17 cellular contexts compared by ENCODE assay signal in genomic region chr5:111262153-111262552, GRCh38. TPM values are rescaled to one million over a fixed set of nuclear protein-coding genes. Genes with fewer than 3 reads are reported as not detected.
A peak's percentile ranks its signal among the peaks of the same experiment; 100 is the strongest.
DNase-seq lines count a peak whose midpoint lies in the region; ATAC-seq, FAIRE-seq and TF ChIP-seq lines count a peak whose summit lies in the region.
"Had no signal": no experiment of that assay in that cellular context is flagged by ENCODE, and none has a peak within 500 bp of the region (broad histone marks: within the 10 kb centered on the region; RNA-seq: fewer than 3 reads in every experiment).

No MANE protein-coding gene starts in this region.

- intact Hi-C loops in CD4-positive, alpha-beta T cell (cut with DNase I, micrococcal nuclease) = loop anchor here in 1 of 2 experiments (5.0 kb wide), 1 partner anchor 35 kb away; no protein-coding TSS in a partner anchor

- H3K9ac ChIP-seq in DND-41 (ENCODE audit: low read depth, low read length) (no peak overlapping the region), H1 (replicated peaks in 1 of 4; ENCODE audit: extremely low read depth in 1 of 4, low read depth in 3 of 4, low read length in 3 of 4) (no peak overlapping the region), mesenchymal stem cell (ENCODE audit: low read length) (no peak overlapping the region)

- H4K91ac ChIP-seq in H1 (replicated peaks; ENCODE audit: insufficient read length, low read length) (no peak overlapping the region), mesenchymal stem cell (ENCODE audit: low read length) (no peak overlapping the region)

- no peak overlapping the region for H3K27ac Mint-ChIP-seq in CD4-positive, alpha-beta T cell
- no peak overlapping the region for H3K27ac Mint-ChIP-seq in activated CD8-positive, alpha-beta memory T cell treated with anti-CD3 and anti-CD28 coated beads, Interleukin-2, amount 10 ng/mL, durations not matched to agents 7 days and 5 days
- H3K27ac Mint-ChIP-seq: H9 had no signal

- CTCF ChIA-PET in CD4-positive, alpha-beta T cell (lab: Charles Lee) = no interaction called here
- CTCF ChIA-PET in H1 (lab: Charles Lee; ENCODE audit: partially characterized antibody) = interaction anchor here (1.0 kb wide), 1 partner anchor 885 kb away, joined by 3 read pairs; no protein-coding TSS in a partner anchor
- CTCF ChIA-PET in activated CD8-positive, alpha-beta memory T cell treated with anti-CD3 and anti-CD28 coated beads, Interleukin-2, amount 10 ng/mL, durations not matched to agents 7 days and 5 days (lab: Charles Lee) = no interaction called here

- H3K4me2 ChIP-seq in DND-41 (ENCODE audit: insufficient read depth, low read length) = no peak overlapping the region
- no peak overlapping the region for H3K4me2 ChIP-seq in H1 (ENCODE audit: insufficient read depth in 1 of 2, low read depth in 2 of 2, low read length in 2 of 2)
- H3K4me2 ChIP-seq in mesenchymal stem cell (ENCODE audit: low read length, poor library complexity, severe bottlenecking) = no peak overlapping the region
- H3K4me2 ChIP-seq: A549 had no signal

- no peak overlapping the region for H3K14ac ChIP-seq in H1 (ENCODE audit: insufficient read length)
- H3K14ac ChIP-seq in mesenchymal stem cell (ENCODE audit: low read length in 2 of 2) = no peak overlapping the region

- H2BK12ac ChIP-seq in H1 (ENCODE audit: low read depth, low read length) (no peak overlapping the region), mesenchymal stem cell (ENCODE audit: low read length in 2 of 2) (no peak overlapping the region)

- no peaks in the 10 kb centered on the region for H3K9me3 ChIP-seq in CD4-positive, alpha-beta T cell (ENCODE audit: control insufficient read depth, low read length)
- H3K9me3 ChIP-seq in DND-41 (ENCODE audit: insufficient read depth, low read length, severe bottlenecking) (peaks cover 1% of the 10 kb centered on the region), H1 (ENCODE audit: insufficient read depth in 2 of 2, low read depth in 1 of 2, low read length in 1 of 2) (no peaks in the 10 kb centered on the region), mesenchymal stem cell (ENCODE audit: control insufficient read depth, low read length) (no peaks in the 10 kb centered on the region)
- H3K9me3 ChIP-seq: A549 had no signal

- H4K8ac ChIP-seq in H1 (ENCODE audit: extremely low read depth, insufficient read depth, low read length) (no peak overlapping the region), mesenchymal stem cell (ENCODE audit: low read length) (no peak overlapping the region)

- no peaks in the 10 kb centered on the region for H3K27me3 Mint-ChIP-seq in CD4-positive, alpha-beta T cell
- no peaks in the 10 kb centered on the region for H3K27me3 Mint-ChIP-seq in activated CD8-positive, alpha-beta memory T cell treated with anti-CD3 and anti-CD28 coated beads, Interleukin-2, amount 10 ng/mL, durations not matched to agents 7 days and 5 days

- no peak overlapping the region for H3K27ac ChIP-seq in CD4-positive, alpha-beta T cell (ENCODE audit: low read depth, low read length)
- H3K27ac ChIP-seq in DND-41 (ENCODE audit: low read length) = no peak overlapping the region
- H3K27ac ChIP-seq in H1 (ENCODE audit: low read depth, low read length) = no peak overlapping the region
- H3K27ac ChIP-seq in mesenchymal stem cell (ENCODE audit: low read length, poor library complexity, severe bottlenecking) = no peak overlapping the region
- H3K27ac ChIP-seq: A549, C4-2B had no signal

- H2AFZ ChIP-seq in DND-41 (ENCODE audit: low read depth, low read length) (no peak overlapping the region), H1 (ENCODE audit: low read length) (no peak overlapping the region), mesenchymal stem cell (ENCODE audit: low read depth, low read length) (no peak overlapping the region)

- H3K4me1 Mint-ChIP-seq in CD4-positive, alpha-beta T cell (ENCODE audit: low read depth) = no peaks in the 10 kb centered on the region
- H3K4me1 Mint-ChIP-seq in activated CD8-positive, alpha-beta memory T cell treated with anti-CD3 and anti-CD28 coated beads, Interleukin-2, amount 10 ng/mL, durations not matched to agents 7 days and 5 days = peaks cover 20% of the 10 kb centered on the region

- no peak overlapping the region for H2AK5ac ChIP-seq in H1 (ENCODE audit: low read depth, low read length)
- H2AK5ac ChIP-seq in mesenchymal stem cell (ENCODE audit: low read length, severe bottlenecking) = no peak overlapping the region

- H2BK15ac ChIP-seq in H1 (ENCODE audit: low read length) = no peak overlapping the region
- no peak overlapping the region for H2BK15ac ChIP-seq in mesenchymal stem cell (ENCODE audit: low read depth, poor library complexity, severe bottlenecking)

- WGBS in H1 (ENCODE audit: extremely low coverage in 1 of 2, insufficient coverage in 1 of 2, insufficient read length in 1 of 2, insufficient replicate concordance in 2 of 2, low coverage in 1 of 2, low lambda C conversion rate in 2 of 2, missing lambda C conversion rate in 1 of 2), 2 experiments = 63% methylated on average over 2 of the region's 2 CpGs; no CpG with 5 or more reads in 1 of the 2 experiments
- WGBS in mesenchymal stem cell = 7% methylated on average over 1 of the region's 2 CpGs

- H3K4ac ChIP-seq in H1 (replicated peaks; ENCODE audit: insufficient read length, low read depth, low read length) (no peak overlapping the region), mesenchymal stem cell (ENCODE audit: low read depth in 1 of 2, low read length in 2 of 2) (no peak overlapping the region)

- no peak overlapping the region for H3K56ac ChIP-seq in H1 (replicated peaks; ENCODE audit: insufficient read length, low read depth, low read length)

- no peak overlapping the region for H3K18ac ChIP-seq in H1 (ENCODE audit: extremely low read depth, low read length)
- no peak overlapping the region for H3K18ac ChIP-seq in mesenchymal stem cell (ENCODE audit: low read depth in 1 of 2, low read length in 2 of 2)

- no peak for TF ChIP-seq POLR2A in H1 (IDR thresholded peaks at IDR 0.05; ENCODE audit: control extremely low read depth in 1 of 2, low read depth in 2 of 2, low read length in 2 of 2)

- H3K79me1 ChIP-seq in H1 (ENCODE audit: low read depth, low read length) (no peaks in the 10 kb centered on the region), mesenchymal stem cell (replicated peaks; ENCODE audit: low read length, poor library complexity, severe bottlenecking) (no peaks in the 10 kb centered on the region)

- no peak overlapping the region for H3K4me3 Mint-ChIP-seq in CD4-positive, alpha-beta T cell
- no peak overlapping the region for H3K4me3 Mint-ChIP-seq in activated CD8-positive, alpha-beta memory T cell treated with anti-CD3 and anti-CD28 coated beads, Interleukin-2, amount 10 ng/mL, durations not matched to agents 7 days and 5 days
- H3K4me3 Mint-ChIP-seq: CD8-positive, alpha-beta T cell; H9 had no signal

- H3K9me3 Mint-ChIP-seq in CD4-positive, alpha-beta T cell = no peaks in the 10 kb centered on the region
- peaks cover 3% of the 10 kb centered on the region for H3K9me3 Mint-ChIP-seq in activated CD8-positive, alpha-beta memory T cell treated with anti-CD3 and anti-CD28 coated beads, Interleukin-2, amount 10 ng/mL, durations not matched to agents 7 days and 5 days (ENCODE audit: low read depth)
- H3K9me3 Mint-ChIP-seq: CD8-positive, alpha-beta T cell had no signal

- DNase-seq in CD4-positive, alpha-beta T cell = no peak
- DNase-seq in DND-41 (no peak), H1 (ENCODE audit: low read depth in 1 of 2, low spot score in 2 of 2) (no peak), mesenchymal stem cell (peak; percentile 3), NCI-H69 (lab: John Stamatoyannopoulos, UW) (no peak), NCI-H2107 treated with DMSO at 0.1 percent for 48 hours (lab: John Stamatoyannopoulos, UW; ENCODE audit: unreplicated experiment) (no peak)
- DNase-seq in activated CD8-positive, alpha-beta memory T cell treated with anti-CD3 and anti-CD28 coated beads, Interleukin-2, amount 10 ng/mL, durations not matched to agents 7 days and 5 days = no peak
- DNase-seq: BE2C; CD8-positive, alpha-beta T cell; COR-L47; DMS153; DMS79 treated with DMSO at 0.1 percent for 48 hours; GDM1; H9 had no signal

- H3K27me3 ChIP-seq in CD4-positive, alpha-beta T cell (ENCODE audit: control insufficient read depth, insufficient read depth, low read length) = no peaks in the 10 kb centered on the region
- H3K27me3 ChIP-seq in DND-41 (ENCODE audit: insufficient read depth, low read length, poor library complexity) (no peaks in the 10 kb centered on the region), H1 (replicated peaks in 1 of 4; ENCODE audit: control insufficient read depth in 3 of 4, extremely low read depth in 1 of 4, insufficient read depth in 3 of 4, low read length in 3 of 4) (peaks cover 0 to 6% (median 0%) of the 10 kb centered on the region in 4 experiments; a peak in 4 of 7 replicates), mesenchymal stem cell (ENCODE audit: control insufficient read depth in 1 of 2, insufficient read depth in 1 of 2, low read length in 2 of 2) (no peaks in the 10 kb centered on the region)
- H3K27me3 ChIP-seq: BE2C had no signal

- H4K20me1 ChIP-seq in DND-41 (ENCODE audit: insufficient read depth, low read length) = no peaks in the 10 kb centered on the region
- H4K20me1 ChIP-seq in H1 (replicated peaks in 1 of 2; ENCODE audit: control insufficient read depth in 1 of 2, insufficient read depth in 2 of 2, low read length in 2 of 2) = peaks cover 0 to 3% of the 10 kb centered on the region in 2 experiments

- no peak overlapping the region for H4K5ac ChIP-seq in H1 (ENCODE audit: insufficient read length, low read depth, low read length)

- POLR2A ChIA-PET in CD4-positive, alpha-beta T cell (lab: Charles Lee) = interaction anchor here (1.0 kb wide), 1 partner anchor 32 kb away, joined by 4 read pairs; no protein-coding TSS in a partner anchor
- POLR2A ChIA-PET in H1 (lab: Charles Lee; ENCODE audit: partially characterized antibody) = no interaction called here

- H2BK120ac ChIP-seq in H1 (replicated peaks; ENCODE audit: low read depth, low read length) (no peak overlapping the region), mesenchymal stem cell (ENCODE audit: low read depth, low read length) (no peak overlapping the region)

- no peak for TF ChIP-seq CTCF in CD4-positive, alpha-beta T cell (IDR thresholded peaks at IDR 0.05)
- TF ChIP-seq CTCF in DND-41 (IDR thresholded peaks at IDR 0.05; ENCODE audit: borderline replicate concordance, extremely low read depth, low read length, poor library complexity, severe bottlenecking) (no peak), H1 (IDR thresholded peaks at IDR 0.05; ENCODE audit: control extremely low read depth in 1 of 3, insufficient read depth in 1 of 3, low read depth in 1 of 3, low read length in 3 of 3) (no peak)

- no peak overlapping the region for H2BK20ac ChIP-seq in H1 (ENCODE audit: low read length)

- H3K79me2 ChIP-seq in DND-41 (ENCODE audit: insufficient read depth, low read length) (peaks cover 3% of the 10 kb centered on the region; the same call in 1 of the 2 replicates), H1 (ENCODE audit: control insufficient read depth in 1 of 2, insufficient read depth in 2 of 2, low read length in 2 of 2) (no peaks in the 10 kb centered on the region)

- ATAC-seq in CD4-positive, alpha-beta T cell (ENCODE audit: poor library complexity) = peak; percentile 37
- ATAC-seq in DND-41 (ENCODE audit: insufficient read depth, low read depth) = peak; percentile 31; the same call in 1 of the 3 replicates
- no peak for ATAC-seq in activated CD8-positive, alpha-beta memory T cell treated with anti-CD3 and anti-CD28 coated beads, Interleukin-2, amount 10 ng/mL, durations not matched to agents 7 days and 5 days
- ATAC-seq: A549 had no signal

- H3K4me1 ChIP-seq in DND-41 (ENCODE audit: insufficient read depth, low read length) (no peaks in the 10 kb centered on the region), H1 (replicated peaks in 1 of 4; ENCODE audit: control insufficient read depth in 3 of 4, insufficient read depth in 4 of 4, low read length in 3 of 4) (peaks cover 0 to 2% (median 0%) of the 10 kb centered on the region in 4 experiments; a peak in 1 of 7 replicates), mesenchymal stem cell (ENCODE audit: control insufficient read depth, insufficient read depth, low read depth, low read length) (no peaks in the 10 kb centered on the region)
- H3K4me1 ChIP-seq: A549, BE2C had no signal

- H2BK5ac ChIP-seq in H1 (ENCODE audit: low read depth, low read length) = no peak overlapping the region
- H2BK5ac ChIP-seq in mesenchymal stem cell (ENCODE audit: low read depth, low read length, poor library complexity, severe bottlenecking) = no peak overlapping the region

- peaks cover 13% of the 10 kb centered on the region for H3K36me3 Mint-ChIP-seq in CD4-positive, alpha-beta T cell (ENCODE audit: low read depth)
- H3K36me3 Mint-ChIP-seq in activated CD8-positive, alpha-beta memory T cell treated with anti-CD3 and anti-CD28 coated beads, Interleukin-2, amount 10 ng/mL, durations not matched to agents 7 days and 5 days = peaks cover 50% of the 10 kb centered on the region

- no peaks in the 10 kb centered on the region for H3K23me2 ChIP-seq in H1 (ENCODE audit: low read depth, low read length)

- FAIRE-seq in H1 (lab: Jason Lieb, UNC) = peak; percentile 28
- FAIRE-seq: A549, D721Med had no signal

- TF ChIP-seq EP300 in H1 (IDR thresholded peaks at IDR 0.05; ENCODE audit: borderline replicate concordance in 1 of 2, low read depth in 2 of 2, low read length in 2 of 2) = no peak

- H3K36me3 ChIP-seq in DND-41 (ENCODE audit: insufficient read depth, low read length) = no peaks in the 10 kb centered on the region
- H3K36me3 ChIP-seq in H1 (ENCODE audit: control insufficient read depth in 2 of 4, insufficient read depth in 4 of 4, low read length in 3 of 4) = no peaks in the 10 kb centered on the region
- H3K36me3 ChIP-seq in mesenchymal stem cell (ENCODE audit: control insufficient read depth in 1 of 2, insufficient read depth in 2 of 2, low read depth in 1 of 2, low read length in 2 of 2) = no peaks in the 10 kb centered on the region

- no peak for TF ChIP-seq RAD21 in H1 (IDR thresholded peaks at IDR 0.05 in 1 of 2, conservative IDR thresholded peaks at IDR 0.05 in 1 of 2; ENCODE audit: low read depth in 2 of 2, low read length in 2 of 2)

- H3K4me3 ChIP-seq in DND-41 (ENCODE audit: low read depth in 1 of 2, low read length in 2 of 2) (no peak overlapping the region), H1 (ENCODE audit: extremely low read depth in 1 of 4, insufficient read depth in 2 of 4, low read depth in 3 of 4, low read length in 4 of 4) (no peak overlapping the region), mesenchymal stem cell (ENCODE audit: insufficient read depth in 1 of 2, low read depth in 1 of 2, low read length in 2 of 2) (no peak overlapping the region)
- H3K4me3 ChIP-seq: A549 had no signal

- H3K23ac ChIP-seq in H1 (ENCODE audit: insufficient read length) (no peak overlapping the region), mesenchymal stem cell (ENCODE audit: low read length in 2 of 2) (no peak overlapping the region)

RNA-seq across cellular contexts. Expression of gene CAMK4, which starts 38.0 kb away (rescaled TPM):
- total RNA-seq in CD4-positive, alpha-beta T cell = 100 to 1,000 TPM; 202 to 225 TPM
- total RNA-seq in H1 (2021; fragmentation: NEBNext Ultra II Directional; extraction: Animal tissue kit (Norgen Biotek cat#: 25700)) = 6.3 and 8.3 TPM in 2 replicates
- 1.3 and 1.8 TPM in 2 replicates for polyA plus RNA-seq in H1 (2011; rRNA removed)
- 2.3 TPM for polyA plus RNA-seq in H1 (2011; cell fraction: cytosol; rRNA removed)
- polyA plus RNA-seq in H1 (2011; cell fraction: nucleus; rRNA removed) = 3.1 TPM
- polyA plus RNA-seq in H1 (2012, experiment 1 of 2) = 3.2 to 4.8 TPM (median 3.7 TPM) in 4 replicates
- polyA plus RNA-seq in H1 (2012, experiment 2 of 2) = 0.55 TPM
- polyA plus RNA-seq in H1 (2013, experiment 1 of 2) = 3.9 TPM
- 2.9 TPM for polyA plus RNA-seq in H1 (2013, experiment 2 of 2)
- polyA minus RNA-seq in H1 (2011; rRNA and poly(A)+ RNA removed) = 4.5 and 6.2 TPM in 2 replicates
- 6.6 TPM for polyA minus RNA-seq in H1 (2011; cell fraction: cytosol; rRNA and poly(A)+ RNA removed)
- polyA minus RNA-seq in H1 (2011; cell fraction: nucleus; rRNA and poly(A)+ RNA removed) = 6.7 TPM
- 4.2 TPM for polyA plus RNA-seq in mesenchymal stem cell (2013, experiment 1 of 2)
- 4.5 TPM for polyA plus RNA-seq in mesenchymal stem cell (2013, experiment 2 of 2)
- total RNA-seq in activated CD8-positive, alpha-beta memory T cell treated with anti-CD3 and anti-CD28 coated beads, Interleukin-2, amount 10 ng/mL, durations not matched to agents 7 days and 5 days = 10 to 100 TPM; 77.4 to 91.1 TPM
- polyA plus RNA-seq: A549 had no signal
